ENCODE assay signal across 24 cellular contexts in the genomic region with DNA sequence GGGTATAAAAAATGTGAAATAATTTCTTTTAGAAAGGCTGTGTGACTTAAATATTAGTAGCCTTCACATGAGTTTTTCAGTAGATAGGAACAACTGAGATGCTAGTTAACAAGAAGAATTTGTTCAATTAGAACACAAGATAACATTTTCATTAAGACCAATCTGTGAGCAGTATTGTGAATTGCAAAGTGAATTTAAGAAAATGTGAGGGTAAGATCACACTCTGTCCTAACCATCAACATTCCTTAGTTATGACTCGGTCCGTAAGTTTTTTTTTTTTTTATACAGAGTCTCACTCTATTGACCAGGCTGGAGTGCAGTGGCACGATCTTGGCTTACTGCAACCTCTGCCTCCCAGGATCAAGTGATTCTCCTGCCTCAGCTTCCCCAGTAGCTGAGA.
DNase-seq lines count a peak whose midpoint lies in the region; ATAC-seq, FAIRE-seq and TF ChIP-seq lines count a peak whose summit lies in the region.
"Had no signal": no experiment of that assay in that cellular context is flagged by ENCODE, and none has a peak within 500 bp of the region (broad histone marks: within the 10 kb centered on the region; RNA-seq: fewer than 3 reads in every experiment).

No MANE protein-coding gene starts in this region.

- H3K4me3 Mint-ChIP-seq in effector memory CD8-positive, alpha-beta T cell, result no peak overlapping the region
- H3K4me3 Mint-ChIP-seq: activated naive CD8-positive, alpha-beta T cell treated with anti-CD3 and anti-CD28 coated beads, Interleukin-2, amount 10 ng/mL, durations not matched to agents 7 days and 5 days; IgD-negative memory B cell; neural crest cell; stimulated activated naive CD8-positive, alpha-beta T cell treated with anti-CD3 and anti-CD28 coated beads, Interleukin-15, Interleukin-2, amounts not matched to agents 100 ng/mL and 50 ng/mL, for 24 hours had no signal

- no peaks in the 10 kb centered on the region for H3K4me1 Mint-ChIP-seq in effector memory CD8-positive, alpha-beta T cell (ENCODE audit: low read depth in 2 of 2)
- H3K4me1 Mint-ChIP-seq: activated naive CD8-positive, alpha-beta T cell treated with anti-CD3 and anti-CD28 coated beads, Interleukin-2, amount 10 ng/mL, durations not matched to agents 7 days and 5 days; IgD-negative memory B cell; neural crest cell had no signal

- no peak for TF ChIP-seq CTCF in fibroblast of mammary gland (conservative IDR thresholded peaks at IDR 0.05; ENCODE audit: control insufficient read depth, insufficient read depth, low read depth, low read length)

- peak overlapping the region; percentile 54 for H3K27ac ChIP-seq in SJSA1
- H3K27ac ChIP-seq: BLaER1, brain microvascular endothelial cell, prostate gland, transverse colon had no signal

- no peak for ATAC-seq in HG02884 (IDR thresholded peaks at IDR 0.05; ENCODE audit: unreplicated experiment)
- ATAC-seq in effector memory CD8-positive, alpha-beta T cell (replicated peaks), result no peak
- ATAC-seq in GM18498 (IDR thresholded peaks at IDR 0.05; ENCODE audit: unreplicated experiment), result no peak

- H3K36me3 ChIP-seq in SJSA1, result no peaks in the 10 kb centered on the region
- H3K36me3 ChIP-seq: BLaER1, brain microvascular endothelial cell, prostate gland, transverse colon had no signal

- peaks cover 0 to 3% of the 10 kb centered on the region in 2 donors for H3K9me3 Mint-ChIP-seq in effector memory CD8-positive, alpha-beta T cell
- H3K9me3 Mint-ChIP-seq: activated naive CD8-positive, alpha-beta T cell treated with anti-CD3 and anti-CD28 coated beads, Interleukin-2, amount 10 ng/mL, durations not matched to agents 7 days and 5 days; neural crest cell had no signal

- DNase-seq in HS-5 (ENCODE audit: low read depth) (peak; percentile 42), SJSA1 (ENCODE audit: low read depth in 1 of 2, low spot score in 2 of 2) (peak in 1 of 2 experiments; percentile 57), fibroblast of mammary gland (ENCODE audit: low read depth) (peak; percentile 24), urothelium cell line (ENCODE audit: low spot score) (peak; percentile 70)
- DNase-seq in effector memory CD8-positive, alpha-beta T cell, result no peak
- DNase-seq: activated CD4-positive, alpha-beta T cell treated with anti-CD3 and anti-CD28 coated beads, Interleukin-2, amount 50 U/mL, for 1 hour; activated naive CD8-positive, alpha-beta T cell treated with anti-CD3 and anti-CD28 coated beads, Interleukin-2, amount 10 ng/mL, durations not matched to agents 7 days and 5 days; brain microvascular endothelial cell; Calu3; dermis blood vessel endothelial cell; midbrain; MM.1S; NCI-H146; SIG-M5; stimulated activated CD4-positive, alpha-beta T cell treated with anti-CD3 and anti-CD28 coated beads, Interleukin-4, amount 100 ng/mL, for 1 hour; T-helper 1 cell; transverse colon had no signal

- no peaks in the 10 kb centered on the region for H3K36me3 Mint-ChIP-seq in effector memory CD8-positive, alpha-beta T cell (ENCODE audit: insufficient read depth)
- H3K36me3 Mint-ChIP-seq: activated naive CD8-positive, alpha-beta T cell treated with anti-CD3 and anti-CD28 coated beads, Interleukin-2, amount 10 ng/mL, durations not matched to agents 7 days and 5 days; IgD-negative memory B cell had no signal

- peak; percentile 42 for FAIRE-seq in urothelium cell line (lab: Jason Lieb, UNC)

- H3K27me3 ChIP-seq in SJSA1 (replicated peaks), result no peaks in the 10 kb centered on the region
- H3K27me3 ChIP-seq: BLaER1, brain microvascular endothelial cell, transverse colon had no signal

- peaks cover 15% of the 10 kb centered on the region for H3K4me1 ChIP-seq in SJSA1 (replicated peaks)
- H3K4me1 ChIP-seq: BLaER1, prostate gland, transverse colon had no signal

- H3K9me3 ChIP-seq in SJSA1 (replicated peaks), result no peaks in the 10 kb centered on the region
- H3K9me3 ChIP-seq: BLaER1, prostate gland, transverse colon had no signal

- no peak overlapping the region for H3K27ac Mint-ChIP-seq in effector memory CD8-positive, alpha-beta T cell
- H3K27ac Mint-ChIP-seq: activated naive CD8-positive, alpha-beta T cell treated with anti-CD3 and anti-CD28 coated beads, Interleukin-2, amount 10 ng/mL, durations not matched to agents 7 days and 5 days; stimulated activated naive CD8-positive, alpha-beta T cell treated with anti-CD3 and anti-CD28 coated beads, Interleukin-15, Interleukin-2, amounts not matched to agents 100 ng/mL and 50 ng/mL, for 24 hours had no signal

- H3K4me3 ChIP-seq in SJSA1 (no peak overlapping the region), fibroblast of mammary gland (ENCODE audit: control insufficient read depth, low read depth, low read length) (no peak overlapping the region)
- H3K4me3 ChIP-seq: BLaER1, prostate gland, transverse colon had no signal

- no peaks in the 10 kb centered on the region for H3K27me3 Mint-ChIP-seq in effector memory CD8-positive, alpha-beta T cell
- H3K27me3 Mint-ChIP-seq: activated naive CD8-positive, alpha-beta T cell treated with anti-CD3 and anti-CD28 coated beads, Interleukin-2, amount 10 ng/mL, durations not matched to agents 7 days and 5 days; IgD-negative memory B cell had no signal

Comparison
In these comparisons a context has a peak if more than half of its experiments do, and no peak if none do; other contexts are left out.
1. DNase-seq: peak in HS-5 (single experiment), fibroblast of mammary gland (single experiment) and urothelium cell line (single experiment); none in effector memory CD8-positive, alpha-beta T cell (0 of 3).